12 cellular contexts compared by ENCODE assay signal in the genomic region with DNA sequence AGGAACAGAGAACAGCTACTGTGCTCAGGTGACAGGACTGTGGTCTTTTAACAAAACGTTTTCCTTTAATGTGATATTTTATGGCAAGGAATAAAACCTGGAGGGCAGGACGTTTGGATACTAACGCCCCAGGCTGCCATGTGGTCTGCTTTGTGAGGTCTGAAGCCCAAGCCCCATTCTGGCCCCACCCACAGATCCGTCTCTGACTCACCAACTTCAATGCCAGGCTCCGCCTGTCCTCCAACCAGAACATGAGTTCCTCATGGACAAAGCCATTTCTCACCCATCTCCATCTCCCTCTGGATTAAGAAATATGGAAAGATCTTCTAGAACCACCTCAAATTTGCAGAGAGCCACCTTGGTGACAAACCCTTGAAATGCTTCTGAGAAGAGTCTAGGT.
A peak's percentile ranks its signal among the peaks of the same experiment; 100 is the strongest.
DNase-seq lines count a peak whose midpoint lies in the region; ATAC-seq, FAIRE-seq and TF ChIP-seq lines count a peak whose summit lies in the region.
"Had no signal": no experiment of that assay in that cellular context is flagged by ENCODE, and none has a peak within 500 bp of the region (broad histone marks: within the 10 kb centered on the region; RNA-seq: fewer than 3 reads in every experiment).

No MANE protein-coding gene starts in this region.

- CTCF ChIA-PET in PC-3 (lab: Charles Lee), result no interaction called here
- CTCF ChIA-PET in CD4-positive, alpha-beta memory T cell (lab: Charles Lee; ENCODE audit: partially characterized antibody), result no interaction called here

- no peak for TF ChIP-seq CTCF in PC-3 (conservative IDR thresholded peaks at IDR 0.05; ENCODE audit: low read depth, low read length)
- TF ChIP-seq CTCF in fibroblast of pulmonary artery (IDR thresholded peaks at IDR 0.05; ENCODE audit: low read length, missing control alignments), result no peak

- no peak overlapping the region for H3K4me3 ChIP-seq in PC-3 (ENCODE audit: low read length)
- no peak overlapping the region for H3K4me3 ChIP-seq in fibroblast of pulmonary artery (replicated peaks; ENCODE audit: low read depth, low read length)
- no peak overlapping the region for H3K4me3 ChIP-seq in small intestine (ENCODE audit: low read depth in 1 of 2, low read length in 2 of 2)
- no peak overlapping the region for H3K4me3 ChIP-seq in CD4-positive, alpha-beta memory T cell (ENCODE audit: low read length in 2 of 2)
- H3K4me3 ChIP-seq: upper lobe of right lung had no signal

- no peaks in the 10 kb centered on the region for H3K9me2 ChIP-seq in PC-3 (replicated peaks; ENCODE audit: low read length)

- WGBS in small intestine, 3 donors, result 29 to 50% (median 48%) methylated on average over 5 of the region's 5 CpGs

- POLR2A ChIA-PET in PC-3 (lab: Charles Lee; ENCODE audit: unreplicated experiment), result no interaction called here
- POLR2A ChIA-PET in CD4-positive, alpha-beta memory T cell (lab: Charles Lee; ENCODE audit: partially characterized antibody), result no interaction called here

- intact Hi-C loops in PC-3 (cut with micrococcal nuclease), result loop anchor here (10.0 kb wide), 1 partner anchor 77 kb away; no protein-coding TSS in a partner anchor
- intact Hi-C loops in CD4-positive, alpha-beta memory T cell (cut with micrococcal nuclease), result no loop called here

- no TSS peak for BruUV-seq in PC-3 (replicated peaks; lab: Mats Ljungman, UMichigan)

- no peak overlapping the region for H3K9ac ChIP-seq in PC-3 (ENCODE audit: low read length)

- H3K36me3 Mint-ChIP-seq in T-helper 2 cell treated with Interferon-gamma antibody and Interleukin-4, amounts not matched to agents 5 μg/mL and 100 μg/mL, for 36 hours (ENCODE audit: low read depth), result peaks cover 5% of the 10 kb centered on the region
- peaks cover 7 to 9% of the 10 kb centered on the region in 2 donors for H3K36me3 Mint-ChIP-seq in CD4-positive, alpha-beta memory T cell

- H3K4me3 Mint-ChIP-seq in T-helper 2 cell treated with Interferon-gamma antibody and Interleukin-4, amounts not matched to agents 5 μg/mL and 100 μg/mL, for 36 hours, result no peak overlapping the region
- H3K4me3 Mint-ChIP-seq in CD4-positive, alpha-beta memory T cell, result no peak overlapping the region
- H3K4me3 Mint-ChIP-seq: activated naive CD8-positive, alpha-beta T cell had no signal

- H3K4me1 Mint-ChIP-seq in T-helper 2 cell treated with Interferon-gamma antibody and Interleukin-4, amounts not matched to agents 5 μg/mL and 100 μg/mL, for 36 hours (ENCODE audit: low read depth), result peaks cover 3% of the 10 kb centered on the region
- H3K4me1 Mint-ChIP-seq in CD4-positive, alpha-beta memory T cell, result peaks cover 0 to 11% (median 4%) of the 10 kb centered on the region in 4 donors

- FAIRE-seq in small intestine (lab: Jason Lieb, UNC), result no peak
- FAIRE-seq: TTC549 had no signal

- DNase-seq in T-helper 2 cell treated with Interferon-gamma antibody and Interleukin-4, amounts not matched to agents 5 μg/mL and 100 μg/mL, for 36 hours (ENCODE audit: low spot score), result no peak
- DNase-seq in T-helper 2 cell (no peak), PC-3 (peak; percentile 61), fibroblast of pulmonary artery (ENCODE audit: low read depth) (peak; percentile 71), small intestine (peak; percentile 37), NCI-H2196 treated with DMSO at 0.1 percent for 48 hours (lab: John Stamatoyannopoulos, UW; ENCODE audit: unreplicated experiment) (no peak), occipital lobe (lab: John Stamatoyannopoulos, UW) (no peak)
- DNase-seq in CD4-positive, alpha-beta memory T cell, result no peak
- DNase-seq: NCI-H526, upper lobe of right lung had no signal

- H3K27ac Mint-ChIP-seq in T-helper 2 cell treated with Interferon-gamma antibody and Interleukin-4, amounts not matched to agents 5 μg/mL and 100 μg/mL, for 36 hours, result peak overlapping the region; percentile 8
- H3K27ac Mint-ChIP-seq in CD4-positive, alpha-beta memory T cell, result peak overlapping the region in 2 of 7 donors; percentile 19 to 77
- H3K27ac Mint-ChIP-seq: activated naive CD8-positive, alpha-beta T cell had no signal

- H3K4me1 ChIP-seq in PC-3 (ENCODE audit: insufficient read depth, low read length) (peaks cover 9% of the 10 kb centered on the region; the same call in 1 of the 2 replicates), small intestine (ENCODE audit: control insufficient read depth in 2 of 2, insufficient read depth in 1 of 2, low read depth in 1 of 2, low read length in 1 of 2) (peaks cover 0 to 9% of the 10 kb centered on the region in 2 donors)
- H3K4me1 ChIP-seq in CD4-positive, alpha-beta memory T cell (ENCODE audit: insufficient read depth, low read length), result no peaks in the 10 kb centered on the region

- H3K27me3 ChIP-seq in PC-3 (ENCODE audit: low read length) (no peaks in the 10 kb centered on the region), small intestine (ENCODE audit: control insufficient read depth in 2 of 2, insufficient read depth in 2 of 2, low read length in 2 of 2) (no peaks in the 10 kb centered on the region)
- no peaks in the 10 kb centered on the region for H3K27me3 ChIP-seq in CD4-positive, alpha-beta memory T cell (ENCODE audit: insufficient read depth, low read length)
- H3K27me3 ChIP-seq: upper lobe of right lung had no signal

- no peak overlapping the region for H3K4me2 ChIP-seq in PC-3 (ENCODE audit: low read length)

- no peaks in the 10 kb centered on the region for H3K9me3 Mint-ChIP-seq in T-helper 2 cell treated with Interferon-gamma antibody and Interleukin-4, amounts not matched to agents 5 μg/mL and 100 μg/mL, for 36 hours
- no peaks in the 10 kb centered on the region for H3K9me3 Mint-ChIP-seq in CD4-positive, alpha-beta memory T cell

- ATAC-seq in PC-3, result peak; percentile 84
- ATAC-seq: upper lobe of right lung had no signal

- no peak overlapping the region for H2AFZ ChIP-seq in PC-3 (ENCODE audit: low read length)

- no peaks in the 10 kb centered on the region for H3K9me3 ChIP-seq in PC-3 (ENCODE audit: low read length)
- no peaks in the 10 kb centered on the region for H3K9me3 ChIP-seq in small intestine (ENCODE audit: control insufficient read depth, low read depth)
- H3K9me3 ChIP-seq in CD4-positive, alpha-beta memory T cell (ENCODE audit: control insufficient read depth in 1 of 2, low read length in 2 of 2), result no peaks in the 10 kb centered on the region
- H3K9me3 ChIP-seq: upper lobe of right lung had no signal

- H3F3A ChIP-seq in PC-3 (ENCODE audit: low read length, unreplicated experiment), result no peaks in the 10 kb centered on the region

- H3K79me2 ChIP-seq in PC-3 (ENCODE audit: low read length), result peaks cover 24% of the 10 kb centered on the region

- H3K36me3 ChIP-seq in PC-3 (ENCODE audit: low read depth, low read length) (no peaks in the 10 kb centered on the region), small intestine (ENCODE audit: control insufficient read depth in 2 of 2, insufficient read depth in 2 of 2, low read length in 2 of 2) (no peaks in the 10 kb centered on the region)
- H3K36me3 ChIP-seq in CD4-positive, alpha-beta memory T cell (ENCODE audit: insufficient read depth, low read length), result no peaks in the 10 kb centered on the region
- H3K36me3 ChIP-seq: upper lobe of right lung had no signal

- H3K27me3 Mint-ChIP-seq in T-helper 2 cell treated with Interferon-gamma antibody and Interleukin-4, amounts not matched to agents 5 μg/mL and 100 μg/mL, for 36 hours (ENCODE audit: low read depth), result no peaks in the 10 kb centered on the region
- no peaks in the 10 kb centered on the region for H3K27me3 Mint-ChIP-seq in CD4-positive, alpha-beta memory T cell
- H3K27me3 Mint-ChIP-seq: activated naive CD8-positive, alpha-beta T cell had no signal

- H4K20me1 ChIP-seq in PC-3 (ENCODE audit: low read length), result no peaks in the 10 kb centered on the region

- no peak overlapping the region for H3K27ac ChIP-seq in PC-3 (ENCODE audit: low read length)
- no peak overlapping the region for H3K27ac ChIP-seq in small intestine (ENCODE audit: low read depth in 1 of 2, low read length in 1 of 2)
- no peak overlapping the region for H3K27ac ChIP-seq in CD4-positive, alpha-beta memory T cell (ENCODE audit: low read depth, low read length)
- H3K27ac ChIP-seq: upper lobe of right lung had no signal

Comparison
In these comparisons a context has a peak if more than half of its experiments do, and no peak if none do; other contexts are left out.
1. DNase-seq: peak in PC-3 (single experiment), fibroblast of pulmonary artery (single experiment) and small intestine (single experiment); none in T-helper 2 cell treated with Interferon-gamma antibody and Interleukin-4, amounts not matched to agents 5 μg/mL and 100 μg/mL, for 36 hours (single experiment), T-helper 2 cell (0 of 5), CD4-positive, alpha-beta memory T cell (0 of 5), NCI-H2196 treated with DMSO at 0.1 percent for 48 hours (single experiment) and occipital lobe (single experiment).